16 cellular contexts compared by ENCODE assay signal in genomic region chr6:127992144-127992543, GRCh38.
DNase-seq lines count a peak whose midpoint lies in the region; ATAC-seq and TF ChIP-seq lines count a peak whose summit lies in the region.
"Had no signal": no experiment of that assay in that cellular context is flagged by ENCODE, and none has a peak within 500 bp of the region (broad histone marks: within the 10 kb centered on the region; RNA-seq: fewer than 3 reads in every experiment).

No MANE protein-coding gene starts in this region.

- H2AFZ ChIP-seq in MM.1S (ENCODE audit: low read length): no peak overlapping the region

- no peaks in the 10 kb centered on the region for H3K27me3 Mint-ChIP-seq in activated CD4-positive, alpha-beta T cell treated with anti-CD3 and anti-CD28 coated beads for 36 hours
- H3K27me3 Mint-ChIP-seq in activated CD4-positive, alpha-beta T cell treated with anti-CD3 and anti-CD28 coated beads, Interleukin-2, amount 10 ng/mL, durations not matched to agents 7 days and 5 days: no peaks in the 10 kb centered on the region
- no peaks in the 10 kb centered on the region for H3K27me3 Mint-ChIP-seq in activated naive CD8-positive, alpha-beta T cell treated with anti-CD3 and anti-CD28 coated beads, Interleukin-2, amount 50 U/mL, for 24 hours
- H3K27me3 Mint-ChIP-seq in stimulated activated naive CD8-positive, alpha-beta T cell treated with anti-CD3 and anti-CD28 coated beads, Interleukin-15, amount 100 ng/mL, for 72 hours: no peaks in the 10 kb centered on the region
- H3K27me3 Mint-ChIP-seq: IgD-negative memory B cell had no signal

- H3K27ac ChIP-seq in MM.1S (ENCODE audit: low read length) (no peak overlapping the region), uterus (no peak overlapping the region), prostate gland (no peak overlapping the region)
- H3K27ac ChIP-seq: 22Rv1, BLaER1 had no signal

- no peak overlapping the region for H3K4me3 ChIP-seq in MM.1S (ENCODE audit: low read length)
- H3K4me3 ChIP-seq in uterus: no peak overlapping the region
- H3K4me3 ChIP-seq in prostate gland: no peak overlapping the region
- H3K4me3 ChIP-seq: BLaER1 had no signal

- no peaks in the 10 kb centered on the region for H3F3A ChIP-seq in MM.1S (ENCODE audit: insufficient read depth, low read length)

- TF ChIP-seq POLR2A in uterus (IDR thresholded peaks at IDR 0.05): no peak
- TF ChIP-seq POLR2A in prostate gland (IDR thresholded peaks at IDR 0.05): no peak

- POLR2A ChIA-PET in activated CD4-positive, alpha-beta T cell treated with anti-CD3 and anti-CD28 coated beads for 36 hours (lab: Charles Lee): no interaction called here
- POLR2A ChIA-PET in activated CD4-positive, alpha-beta T cell treated with anti-CD3 and anti-CD28 coated beads, Interleukin-2, amount 10 ng/mL, durations not matched to agents 7 days and 5 days (lab: Charles Lee): no interaction called here

- CTCF ChIA-PET in activated CD4-positive, alpha-beta T cell treated with anti-CD3 and anti-CD28 coated beads for 36 hours (lab: Charles Lee): interaction anchor here (0.9 to 1.8 kb wide), 3 partner anchors 11 to 137 kb away, joined by 3 to 4 read pairs (median 3); no protein-coding TSS in a partner anchor
- CTCF ChIA-PET in activated CD4-positive, alpha-beta T cell treated with anti-CD3 and anti-CD28 coated beads, Interleukin-2, amount 10 ng/mL, durations not matched to agents 7 days and 5 days (lab: Charles Lee): no interaction called here

- H3K4me1 ChIP-seq in MM.1S (ENCODE audit: low read length) (no peaks in the 10 kb centered on the region), uterus (no peaks in the 10 kb centered on the region), prostate gland (replicated peaks) (no peaks in the 10 kb centered on the region)
- H3K4me1 ChIP-seq: BLaER1 had no signal

- H3K4me3 Mint-ChIP-seq in activated CD4-positive, alpha-beta T cell treated with anti-CD3 and anti-CD28 coated beads for 36 hours: no peak overlapping the region
- no peak overlapping the region for H3K4me3 Mint-ChIP-seq in activated CD4-positive, alpha-beta T cell treated with anti-CD3 and anti-CD28 coated beads, Interleukin-2, amount 10 ng/mL, durations not matched to agents 7 days and 5 days
- H3K4me3 Mint-ChIP-seq in activated naive CD8-positive, alpha-beta T cell treated with anti-CD3 and anti-CD28 coated beads, Interleukin-2, amount 50 U/mL, for 24 hours: peak overlapping the region; percentile 70
- H3K4me3 Mint-ChIP-seq in stimulated activated naive CD8-positive, alpha-beta T cell treated with anti-CD3 and anti-CD28 coated beads, Interleukin-15, amount 100 ng/mL, for 72 hours: peak overlapping the region; percentile 55 to 88
- H3K4me3 Mint-ChIP-seq: H9, IgD-negative memory B cell had no signal

- peak; percentile 88 for ATAC-seq in activated CD4-positive, alpha-beta T cell treated with anti-CD3 and anti-CD28 coated beads for 36 hours
- ATAC-seq in activated naive CD8-positive, alpha-beta T cell treated with anti-CD3 and anti-CD28 coated beads, Interleukin-2, amount 50 U/mL, for 24 hours: peak; percentile 95
- peak; percentile 91 for ATAC-seq in stimulated activated naive CD8-positive, alpha-beta T cell treated with anti-CD3 and anti-CD28 coated beads, Interleukin-15, amount 100 ng/mL, for 72 hours
- no peak for ATAC-seq in GM21737 (IDR thresholded peaks at IDR 0.05; ENCODE audit: unreplicated experiment)

- TF ChIP-seq CTCF in MM.1S (IDR thresholded peaks at IDR 0.05; ENCODE audit: low read length) (no peak), uterus (IDR thresholded peaks at IDR 0.05) (no peak), prostate gland (IDR thresholded peaks at IDR 0.05) (no peak)

- no peaks in the 10 kb centered on the region for H3K27me3 ChIP-seq in MM.1S (replicated peaks; ENCODE audit: insufficient read depth, low read length)
- no peaks in the 10 kb centered on the region for H3K27me3 ChIP-seq in uterus
- H3K27me3 ChIP-seq in prostate gland (replicated peaks; ENCODE audit: insufficient read depth): no peaks in the 10 kb centered on the region
- H3K27me3 ChIP-seq: BLaER1 had no signal

- 0 out of 2 replicates have a peak overlapping the region, but pooled peaks have one; percentile 1 for H3K4me2 ChIP-seq in MM.1S (ENCODE audit: low read depth, low read length)
- H3K4me2 ChIP-seq: BLaER1 had no signal

- DNase-seq in activated CD4-positive, alpha-beta T cell treated with anti-CD3 and anti-CD28 coated beads for 36 hours: no peak
- DNase-seq in activated CD4-positive, alpha-beta T cell treated with anti-CD3 and anti-CD28 coated beads, Interleukin-2, amount 10 ng/mL, durations not matched to agents 7 days and 5 days: no peak
- no peak for DNase-seq in MM.1S
- no peak for DNase-seq in activated naive CD8-positive, alpha-beta T cell treated with anti-CD3 and anti-CD28 coated beads, Interleukin-2, amount 50 U/mL, for 24 hours
- no peak for DNase-seq in stimulated activated naive CD8-positive, alpha-beta T cell treated with anti-CD3 and anti-CD28 coated beads, Interleukin-15, amount 100 ng/mL, for 72 hours
- DNase-seq in uterus: no peak
- DNase-seq in prostate gland (ENCODE audit: low spot score): no peak
- DNase-seq: H9, NCI-H1436, NCI-H2029 treated with DMSO at 0.1 percent for 48 hours, NCI-H510A treated with DMSO at 0.1 percent for 48 hours, SHP77 treated with DMSO at 0.1 percent for 48 hours had no signal

- H3K9me2 ChIP-seq in MM.1S (replicated peaks; ENCODE audit: insufficient read depth, low read length): no peaks in the 10 kb centered on the region

- peaks cover 3% of the 10 kb centered on the region for H3K9me3 Mint-ChIP-seq in activated CD4-positive, alpha-beta T cell treated with anti-CD3 and anti-CD28 coated beads for 36 hours (ENCODE audit: low read depth)
- peaks cover 9% of the 10 kb centered on the region for H3K9me3 Mint-ChIP-seq in activated CD4-positive, alpha-beta T cell treated with anti-CD3 and anti-CD28 coated beads, Interleukin-2, amount 10 ng/mL, durations not matched to agents 7 days and 5 days
- H3K9me3 Mint-ChIP-seq in activated naive CD8-positive, alpha-beta T cell treated with anti-CD3 and anti-CD28 coated beads, Interleukin-2, amount 50 U/mL, for 24 hours: no peaks in the 10 kb centered on the region
- peaks cover 0 to 7% of the 10 kb centered on the region in 2 donors for H3K9me3 Mint-ChIP-seq in stimulated activated naive CD8-positive, alpha-beta T cell treated with anti-CD3 and anti-CD28 coated beads, Interleukin-15, amount 100 ng/mL, for 72 hours
- H3K9me3 Mint-ChIP-seq: H9, IgD-negative memory B cell had no signal

- WGBS in prostate gland: 93% methylated on average over 1 of the region's 1 CpG

- H3K36me3 ChIP-seq in MM.1S (replicated peaks; ENCODE audit: insufficient read depth, low read length) (no peaks in the 10 kb centered on the region), uterus (no peaks in the 10 kb centered on the region), prostate gland (no peaks in the 10 kb centered on the region)
- H3K36me3 ChIP-seq: BLaER1 had no signal

- H3K79me2 ChIP-seq in MM.1S (ENCODE audit: low read length): no peaks in the 10 kb centered on the region

- H3K9me3 ChIP-seq in MM.1S (replicated peaks; ENCODE audit: insufficient read depth, low read length): no peaks in the 10 kb centered on the region
- no peaks in the 10 kb centered on the region for H3K9me3 ChIP-seq in uterus
- H3K9me3 ChIP-seq in prostate gland: no peaks in the 10 kb centered on the region
- H3K9me3 ChIP-seq: BLaER1 had no signal

- H3K36me3 Mint-ChIP-seq in activated CD4-positive, alpha-beta T cell treated with anti-CD3 and anti-CD28 coated beads for 36 hours (ENCODE audit: low read depth): no peaks in the 10 kb centered on the region
- peaks cover 6% of the 10 kb centered on the region for H3K36me3 Mint-ChIP-seq in activated CD4-positive, alpha-beta T cell treated with anti-CD3 and anti-CD28 coated beads, Interleukin-2, amount 10 ng/mL, durations not matched to agents 7 days and 5 days (ENCODE audit: low read depth)
- H3K36me3 Mint-ChIP-seq in activated naive CD8-positive, alpha-beta T cell treated with anti-CD3 and anti-CD28 coated beads, Interleukin-2, amount 50 U/mL, for 24 hours (ENCODE audit: low read depth): peaks cover 19% of the 10 kb centered on the region

- intact Hi-C loops in activated CD4-positive, alpha-beta T cell treated with anti-CD3 and anti-CD28 coated beads for 36 hours (cut with DNase I, micrococcal nuclease): loop anchor here in 1 of 2 experiments (2.0 kb wide), 1 partner anchor 19 kb away; no protein-coding TSS in a partner anchor
- intact Hi-C loops in uterus (cut with DNase I; ENCODE audit: low total_unique reads): no loop called here
- intact Hi-C loops in prostate gland (cut with DNase I): no loop called here

- no peak overlapping the region for H3K9ac ChIP-seq in MM.1S (ENCODE audit: low read length)
- H3K9ac ChIP-seq: BLaER1 had no signal

- peaks cover 17% of the 10 kb centered on the region for H3K4me1 Mint-ChIP-seq in activated CD4-positive, alpha-beta T cell treated with anti-CD3 and anti-CD28 coated beads for 36 hours
- peaks cover 16% of the 10 kb centered on the region for H3K4me1 Mint-ChIP-seq in activated CD4-positive, alpha-beta T cell treated with anti-CD3 and anti-CD28 coated beads, Interleukin-2, amount 10 ng/mL, durations not matched to agents 7 days and 5 days
- H3K4me1 Mint-ChIP-seq in activated naive CD8-positive, alpha-beta T cell treated with anti-CD3 and anti-CD28 coated beads, Interleukin-2, amount 50 U/mL, for 24 hours: peaks cover 62% of the 10 kb centered on the region
- H3K4me1 Mint-ChIP-seq in stimulated activated naive CD8-positive, alpha-beta T cell treated with anti-CD3 and anti-CD28 coated beads, Interleukin-15, amount 100 ng/mL, for 72 hours: peaks cover 56% of the 10 kb centered on the region
- H3K4me1 Mint-ChIP-seq: H9, IgD-negative memory B cell had no signal

- H4K20me1 ChIP-seq in MM.1S (ENCODE audit: insufficient read depth, low read length): no peaks in the 10 kb centered on the region; the same call in 1 of the 2 replicates
- H4K20me1 ChIP-seq: BLaER1 had no signal

- no peak overlapping the region for H3K27ac Mint-ChIP-seq in activated CD4-positive, alpha-beta T cell treated with anti-CD3 and anti-CD28 coated beads for 36 hours
- H3K27ac Mint-ChIP-seq in activated CD4-positive, alpha-beta T cell treated with anti-CD3 and anti-CD28 coated beads, Interleukin-2, amount 10 ng/mL, durations not matched to agents 7 days and 5 days: no peak overlapping the region
- H3K27ac Mint-ChIP-seq in activated naive CD8-positive, alpha-beta T cell treated with anti-CD3 and anti-CD28 coated beads, Interleukin-2, amount 50 U/mL, for 24 hours: peak overlapping the region; percentile 78
- peak overlapping the region in 1 of 2 donors; percentile 90 for H3K27ac Mint-ChIP-seq in stimulated activated naive CD8-positive, alpha-beta T cell treated with anti-CD3 and anti-CD28 coated beads, Interleukin-15, amount 100 ng/mL, for 72 hours
- H3K27ac Mint-ChIP-seq: H9, IgD-negative memory B cell had no signal

Comparison
In these comparisons a context has a peak if more than half of its experiments do, and no peak if none do; other contexts are left out.
1. H3K4me3 Mint-ChIP-seq: peak in activated naive CD8-positive, alpha-beta T cell treated with anti-CD3 and anti-CD28 coated beads, Interleukin-2, amount 50 U/mL, for 24 hours (single experiment) and stimulated activated naive CD8-positive, alpha-beta T cell treated with anti-CD3 and anti-CD28 coated beads, Interleukin-15, amount 100 ng/mL, for 72 hours (2 of 2); none in activated CD4-positive, alpha-beta T cell treated with anti-CD3 and anti-CD28 coated beads for 36 hours (single experiment) and activated CD4-positive, alpha-beta T cell treated with anti-CD3 and anti-CD28 coated beads, Interleukin-2, amount 10 ng/mL, durations not matched to agents 7 days and 5 days (single experiment).